2 cellular contexts compared by ENCODE assay signal in the genomic region with DNA sequence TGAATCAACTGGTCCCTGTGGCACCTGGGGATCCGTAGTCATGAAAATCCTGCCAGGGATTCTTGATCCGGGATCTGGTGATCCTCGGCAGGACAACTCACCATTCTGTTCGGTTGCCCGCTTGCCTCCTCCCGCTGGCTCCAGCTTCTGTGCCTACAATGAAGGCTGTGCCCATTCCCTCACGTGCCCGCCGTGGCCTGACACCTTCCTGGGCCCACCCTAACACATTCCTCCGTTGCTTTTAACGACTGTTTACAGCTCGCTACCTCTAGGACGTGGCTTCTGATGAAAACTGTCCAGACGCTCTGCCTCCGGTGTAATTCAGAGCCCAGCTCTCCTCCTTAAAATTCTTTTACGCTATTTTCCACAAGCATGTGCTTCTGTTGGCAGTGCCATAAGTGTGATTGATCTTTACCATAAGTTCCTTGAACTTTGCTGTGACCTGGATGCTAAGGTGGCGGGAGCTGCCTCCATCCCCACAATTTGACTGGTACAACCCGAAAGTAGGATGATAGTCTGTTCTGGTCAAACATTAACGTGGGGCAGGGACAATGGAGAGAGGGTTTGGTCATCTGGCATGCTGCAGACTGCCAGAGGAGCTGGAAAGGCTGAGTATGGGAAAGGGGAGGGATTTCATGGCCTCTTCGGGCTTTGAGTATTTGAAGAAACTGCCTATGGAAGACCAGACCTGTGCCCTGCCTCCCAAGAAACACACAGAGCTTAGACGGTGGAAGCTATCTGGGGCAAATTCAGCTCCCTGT.
TF ChIP-seq lines count a peak whose summit lies in the region.

No MANE protein-coding gene starts in this region.

TF ChIP-seq in IMR-90, 13 proteins besides CTCF, POLR2A, EP300 and RAD21:
- TF ChIP-seq CHD1 (IDR thresholded peaks at IDR 0.05; ENCODE audit: low read depth, low read length) (no peak), BHLHE40 (IDR thresholded peaks at IDR 0.05; ENCODE audit: low read depth, low read length) (no peak), RFX5 (IDR thresholded peaks at IDR 0.05; ENCODE audit: low read depth, low read length) (no peak), CEBPB (IDR thresholded peaks at IDR 0.05; ENCODE audit: low read depth, low read length) (no peak), FOS (IDR thresholded peaks at IDR 0.05; ENCODE audit: low read depth, low read length) (no peak), RCOR1 (IDR thresholded peaks at IDR 0.05; ENCODE audit: insufficient replicate concordance, low read length) (no peak)
- TF ChIP-seq, protein P1, sequence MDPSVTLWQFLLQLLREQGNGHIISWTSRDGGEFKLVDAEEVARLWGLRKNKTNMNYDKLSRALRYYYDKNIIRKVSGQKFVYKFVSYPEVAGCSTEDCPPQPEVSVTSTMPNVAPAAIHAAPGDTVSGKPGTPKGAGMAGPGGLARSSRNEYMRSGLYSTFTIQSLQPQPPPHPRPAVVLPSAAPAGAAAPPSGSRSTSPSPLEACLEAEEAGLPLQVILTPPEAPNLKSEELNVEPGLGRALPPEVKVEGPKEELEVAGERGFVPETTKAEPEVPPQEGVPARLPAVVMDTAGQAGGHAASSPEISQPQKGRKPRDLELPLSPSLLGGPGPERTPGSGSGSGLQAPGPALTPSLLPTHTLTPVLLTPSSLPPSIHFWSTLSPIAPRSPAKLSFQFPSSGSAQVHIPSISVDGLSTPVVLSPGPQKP (IDR thresholded peaks at IDR 0.05; ENCODE audit: borderline replicate concordance, low read depth, low read length) = no peak
- TF ChIP-seq, protein P2, sequence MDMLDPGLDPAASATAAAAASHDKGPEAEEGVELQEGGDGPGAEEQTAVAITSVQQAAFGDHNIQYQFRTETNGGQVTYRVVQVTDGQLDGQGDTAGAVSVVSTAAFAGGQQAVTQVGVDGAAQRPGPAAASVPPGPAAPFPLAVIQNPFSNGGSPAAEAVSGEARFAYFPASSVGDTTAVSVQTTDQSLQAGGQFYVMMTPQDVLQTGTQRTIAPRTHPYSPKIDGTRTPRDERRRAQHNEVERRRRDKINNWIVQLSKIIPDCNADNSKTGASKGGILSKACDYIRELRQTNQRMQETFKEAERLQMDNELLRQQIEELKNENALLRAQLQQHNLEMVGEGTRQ (IDR thresholded peaks at IDR 0.05; ENCODE audit: low read depth, low read length) = no peak

TF ChIP-seq in H1, 55 proteins besides CTCF, POLR2A, EP300 and RAD21:
- TF ChIP-seq CREB1 (IDR thresholded peaks at IDR 0.05) (no peak), SIRT6 (IDR thresholded peaks at IDR 0.05; ENCODE audit: low read length) (no peak)
- TF ChIP-seq, protein P3, sequence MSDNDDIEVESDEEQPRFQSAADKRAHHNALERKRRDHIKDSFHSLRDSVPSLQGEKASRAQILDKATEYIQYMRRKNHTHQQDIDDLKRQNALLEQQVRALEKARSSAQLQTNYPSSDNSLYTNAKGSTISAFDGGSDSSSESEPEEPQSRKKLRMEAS (IDR thresholded peaks at IDR 0.05) = no peak
